ENCODE assay signal across 8 cellular contexts in genomic region chr1:192807221-192807967, GRCh38. TPM values are rescaled to one million over a fixed set of nuclear protein-coding genes. Genes with fewer than 3 reads are reported as not detected.
A peak's percentile ranks its signal among the peaks of the same experiment; 100 is the strongest.
DNase-seq lines count a peak whose midpoint lies in the region; ATAC-seq and TF ChIP-seq lines count a peak whose summit lies in the region.

No MANE protein-coding gene starts in this region.

- peaks cover 7% of the 10 kb centered on the region for H3K36me3 Mint-ChIP-seq in activated CD8-positive, alpha-beta T cell treated with anti-CD3 and anti-CD28 coated beads for 36 hours (ENCODE audit: low read depth)

- no peaks in the 10 kb centered on the region for H3K9me3 Mint-ChIP-seq in activated CD8-positive, alpha-beta T cell treated with anti-CD3 and anti-CD28 coated beads for 36 hours

- TF ChIP-seq CTCF in GM12872 (IDR thresholded peaks at IDR 0.05; ENCODE audit: insufficient read depth, low read depth, low read length), result peak; percentile 24; the same call in 1 of the 3 replicates
- TF ChIP-seq CTCF in GM20000 (IDR thresholded peaks at IDR 0.05; ENCODE audit: extremely low read depth, missing control alignments), result no peak
- TF ChIP-seq CTCF in activated CD8-positive, alpha-beta T cell treated with anti-CD3 and anti-CD28 coated beads for 36 hours (IDR thresholded peaks at IDR 0.05), result no peak

- H3K4me1 Mint-ChIP-seq in activated CD8-positive, alpha-beta T cell treated with anti-CD3 and anti-CD28 coated beads for 36 hours (ENCODE audit: low read depth), result peaks cover 29% of the 10 kb centered on the region

- H3K9ac ChIP-seq in iPS-18a (ENCODE audit: low read length), result no peak overlapping the region
- peak overlapping the region; percentile 90 to 95 for H3K9ac ChIP-seq in stomach smooth muscle (ENCODE audit: low read length in 2 of 2)

- H3K27me3 Mint-ChIP-seq in activated CD8-positive, alpha-beta T cell treated with anti-CD3 and anti-CD28 coated beads for 36 hours, result peaks cover 1% of the 10 kb centered on the region

- no peak overlapping the region for H3K27ac ChIP-seq in iPS-18a (ENCODE audit: low read length)
- H3K27ac ChIP-seq in stomach smooth muscle (ENCODE audit: low read length), result peak overlapping the region; percentile 98

- peaks cover 11% of the 10 kb centered on the region for H3K36me3 ChIP-seq in iPS-18a (ENCODE audit: control insufficient read depth, low read depth, low read length)
- peaks cover 12 to 22% of the 10 kb centered on the region in 2 donors for H3K36me3 ChIP-seq in stomach smooth muscle (ENCODE audit: control insufficient read depth in 2 of 2, insufficient read depth in 2 of 2, low read length in 2 of 2)

- H3K4me1 ChIP-seq in iPS-18a (ENCODE audit: control insufficient read depth, low read depth, low read length) (peaks cover 9% of the 10 kb centered on the region), stomach smooth muscle (ENCODE audit: control insufficient read depth, insufficient read depth, low read length) (no peaks in the 10 kb centered on the region)

- peaks cover 24% of the 10 kb centered on the region for H3K27me3 ChIP-seq in iPS-18a (ENCODE audit: control insufficient read depth, insufficient read depth, low read length)
- no peaks in the 10 kb centered on the region for H3K27me3 ChIP-seq in stomach smooth muscle (ENCODE audit: control insufficient read depth in 1 of 2, insufficient read depth in 2 of 2, low read length in 2 of 2)

- CTCF ChIA-PET in activated CD8-positive, alpha-beta T cell treated with anti-CD3 and anti-CD28 coated beads for 36 hours (lab: Charles Lee), result interaction anchor here (1.0 to 3.8 kb wide), 14 partner anchors 8 to 333 kb away, joined by 3 to 41 read pairs (median 6); partner anchors contain the start of genes RO60 and UCHL5

- peak; percentile 41 for DNase-seq in GM20000 (ENCODE audit: low spot score)
- peak; percentile 9 for DNase-seq in activated CD8-positive, alpha-beta T cell treated with anti-CD3 and anti-CD28 coated beads for 36 hours
- DNase-seq in islet precursor cell, result no peak
- DNase-seq in NCI-H1105 treated with DMSO at 0.1 percent for 48 hours (lab: John Stamatoyannopoulos, UW), result no peak

- ATAC-seq in HG03565 (IDR thresholded peaks at IDR 0.05; ENCODE audit: unreplicated experiment), result peak; percentile 38
- no peak for ATAC-seq in activated CD8-positive, alpha-beta T cell treated with anti-CD3 and anti-CD28 coated beads for 36 hours

- H3K9me3 ChIP-seq in iPS-18a (ENCODE audit: control insufficient read depth, low read depth, low read length) (no peaks in the 10 kb centered on the region), stomach smooth muscle (ENCODE audit: control insufficient read depth in 2 of 2, low read length in 2 of 2) (no peaks in the 10 kb centered on the region)

- H3K4me3 ChIP-seq in iPS-18a (ENCODE audit: low read length), result peak overlapping the region; percentile 87
- peak overlapping the region; percentile 98 to 99 for H3K4me3 ChIP-seq in stomach smooth muscle (ENCODE audit: low read length in 2 of 2)

- peak overlapping the region; percentile 8 for H3K4me3 Mint-ChIP-seq in activated CD8-positive, alpha-beta T cell treated with anti-CD3 and anti-CD28 coated beads for 36 hours

- H3K27ac Mint-ChIP-seq in activated CD8-positive, alpha-beta T cell treated with anti-CD3 and anti-CD28 coated beads for 36 hours, result peak overlapping the region; percentile 55

- intact Hi-C loops in activated CD8-positive, alpha-beta T cell treated with anti-CD3 and anti-CD28 coated beads for 36 hours (cut with micrococcal nuclease), result loop anchor here (5.0 to 10.0 kb wide), 3 partner anchors 173 to 315 kb away; partner anchors contain the start of genes CDC73 and RGS13

- POLR2A ChIA-PET in activated CD8-positive, alpha-beta T cell treated with anti-CD3 and anti-CD28 coated beads for 36 hours (lab: Charles Lee), result interaction anchor here (1.1 to 2.2 kb wide), 2 partner anchors 251 to 316 kb away, joined by 4 to 7 read pairs; partner anchors contain the start of gene UCHL5

RNA-seq across cellular contexts. Expression of gene RGS2, which starts 1.4 kb away (rescaled TPM):
- 1 to 10 TPM; 5.7 to 6.3 TPM for total RNA-seq in activated CD8-positive, alpha-beta T cell treated with anti-CD3 and anti-CD28 coated beads for 36 hours

Comparison
In these comparisons a context has a peak if more than half of its experiments do, and no peak if none do; other contexts are left out.
1. DNase-seq: peak in GM20000 (single experiment) and activated CD8-positive, alpha-beta T cell treated with anti-CD3 and anti-CD28 coated beads for 36 hours (single experiment); none in islet precursor cell (single experiment) and NCI-H1105 treated with DMSO at 0.1 percent for 48 hours (single experiment).